8 cellular contexts compared by ENCODE assay signal in the genomic region with DNA sequence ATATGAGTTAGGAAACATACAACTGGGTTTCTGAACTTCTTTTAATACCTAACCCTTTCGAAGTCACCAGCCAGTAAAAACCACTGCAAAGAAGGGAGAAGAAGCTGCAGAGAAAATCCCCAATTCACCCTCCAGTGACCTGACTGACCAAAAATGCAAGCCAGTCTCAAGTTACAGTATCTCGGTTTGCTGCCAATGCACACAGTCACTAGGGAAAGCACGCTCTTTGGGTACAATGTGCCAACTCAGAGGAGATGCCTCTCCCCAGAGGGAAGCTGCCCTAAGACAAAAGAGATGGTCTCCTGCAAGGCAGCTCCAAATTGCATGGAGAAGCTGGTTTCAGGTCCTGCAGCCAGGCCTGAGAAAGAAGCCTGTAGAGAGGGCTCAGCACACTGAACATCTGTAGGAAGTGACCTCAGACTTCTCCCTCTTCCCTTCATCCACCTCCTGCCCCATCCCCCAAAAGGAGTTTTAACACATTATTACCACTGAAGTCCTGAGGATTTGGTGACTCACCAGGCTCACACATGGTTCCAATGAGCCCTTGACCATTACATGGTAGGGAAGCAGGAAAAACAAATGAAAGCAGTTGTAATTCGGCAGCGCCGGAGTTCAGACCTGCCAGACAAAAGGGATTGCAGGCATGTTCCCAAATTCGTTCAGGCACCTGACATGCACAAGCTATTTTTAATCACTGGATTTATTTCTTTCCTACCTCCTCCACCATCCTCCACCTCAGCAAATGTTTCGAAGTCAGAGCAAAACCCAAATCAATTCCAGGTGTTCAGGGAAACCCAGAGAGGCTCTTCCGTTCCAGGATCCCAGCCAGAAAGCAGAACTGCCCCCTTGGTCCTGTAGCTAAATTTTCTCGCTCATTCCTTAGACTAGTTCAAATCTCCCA.
A peak's percentile ranks its signal among the peaks of the same experiment; 100 is the strongest.
DNase-seq lines count a peak whose midpoint lies in the region; ATAC-seq and TF ChIP-seq lines count a peak whose summit lies in the region.

No MANE protein-coding gene starts in this region.

- no peaks in the 10 kb centered on the region for H3K9me3 Mint-ChIP-seq in CD4-positive, CD25-positive, alpha-beta regulatory T cell
- no peaks in the 10 kb centered on the region for H3K9me3 Mint-ChIP-seq in osteocyte (ENCODE audit: unreplicated experiment)

- H3K27ac ChIP-seq in CD4-positive, CD25-positive, alpha-beta regulatory T cell (ENCODE audit: insufficient read depth, low read length, poor library complexity, severe bottlenecking), result peak overlapping the region; percentile 97

- peaks cover 74% of the 10 kb centered on the region for H3K36me3 Mint-ChIP-seq in CD4-positive, CD25-positive, alpha-beta regulatory T cell
- peaks cover 2% of the 10 kb centered on the region for H3K36me3 Mint-ChIP-seq in osteocyte (ENCODE audit: unreplicated experiment)

- H3K36me3 ChIP-seq in CD4-positive, CD25-positive, alpha-beta regulatory T cell (ENCODE audit: control insufficient read depth, insufficient read depth, low read length), result peaks cover 83% of the 10 kb centered on the region

- peak overlapping the region; percentile 100 for H3K4me3 ChIP-seq in CD4-positive, CD25-positive, alpha-beta regulatory T cell (ENCODE audit: low read depth, low read length)
- H3K4me3 ChIP-seq in epithelial cell of esophagus (ENCODE audit: low read length), result no peak overlapping the region

- peak in 1 of 3 donors; percentile 40 for DNase-seq in CD4-positive, CD25-positive, alpha-beta regulatory T cell
- DNase-seq in SHP77 treated with DMSO at 0.1 percent for 48 hours (lab: John Stamatoyannopoulos, UW), result peak; percentile 42
- DNase-seq in epithelial cell of esophagus (ENCODE audit: low read depth), result peak; percentile 66
- peak; percentile 86 for DNase-seq in osteocyte (ENCODE audit: extremely low spot score, unreplicated experiment)
- no peak for DNase-seq in NK-92 (lab: John Stamatoyannopoulos, UW; ENCODE audit: unreplicated experiment)
- DNase-seq in NCI-H146 (lab: John Stamatoyannopoulos, UW), result no peak

- no peaks in the 10 kb centered on the region for H3K27me3 Mint-ChIP-seq in CD4-positive, CD25-positive, alpha-beta regulatory T cell
- no peaks in the 10 kb centered on the region for H3K27me3 Mint-ChIP-seq in osteocyte (ENCODE audit: unreplicated experiment)

- H3K27ac Mint-ChIP-seq in CD4-positive, CD25-positive, alpha-beta regulatory T cell, result peak overlapping the region; percentile 74 to 98 (median 97)
- H3K27ac Mint-ChIP-seq in osteocyte (ENCODE audit: unreplicated experiment), result peak overlapping the region; percentile 91

- ATAC-seq in CD4-positive, CD25-positive, alpha-beta regulatory T cell (ENCODE audit: low read depth in 2 of 2), result no peak
- ATAC-seq in GM19023 (IDR thresholded peaks at IDR 0.05; ENCODE audit: unreplicated experiment) (peak; percentile 71), HG03108 (IDR thresholded peaks at IDR 0.05; ENCODE audit: unreplicated experiment) (peak; percentile 68)

- H3K9me3 ChIP-seq in CD4-positive, CD25-positive, alpha-beta regulatory T cell (ENCODE audit: control insufficient read depth in 2 of 2, low read length in 2 of 2), result no peaks in the 10 kb centered on the region

- TF ChIP-seq CTCF in epithelial cell of esophagus (IDR thresholded peaks at IDR 0.05; ENCODE audit: insufficient read depth, low read depth, low read length, missing control alignments), result no peak
- TF ChIP-seq CTCF in osteocyte (IDR thresholded peaks at IDR 0.05), result no peak

- H3K4me1 ChIP-seq in CD4-positive, CD25-positive, alpha-beta regulatory T cell (ENCODE audit: control insufficient read depth, insufficient read depth, low read length, poor library complexity, severe bottlenecking), result peaks cover 100% of the 10 kb centered on the region

- peak overlapping the region; percentile 87 to 98 (median 94) for H3K4me3 Mint-ChIP-seq in CD4-positive, CD25-positive, alpha-beta regulatory T cell
- H3K4me3 Mint-ChIP-seq in osteocyte (ENCODE audit: unreplicated experiment), result peak overlapping the region; percentile 57

- H3K4me1 Mint-ChIP-seq in CD4-positive, CD25-positive, alpha-beta regulatory T cell, result peaks cover 64 to 98% (median 89%) of the 10 kb centered on the region in 4 donors
- peaks cover 96% of the 10 kb centered on the region for H3K4me1 Mint-ChIP-seq in osteocyte (ENCODE audit: unreplicated experiment)

- H3K27me3 ChIP-seq in CD4-positive, CD25-positive, alpha-beta regulatory T cell (ENCODE audit: control insufficient read depth, insufficient read depth, low read length), result no peaks in the 10 kb centered on the region

Comparison
In these comparisons a context has a peak if more than half of its experiments do, and no peak if none do; other contexts are left out.
1. ATAC-seq: peak in GM19023 (single experiment) and HG03108 (single experiment); none in CD4-positive, CD25-positive, alpha-beta regulatory T cell (0 of 2).
2. DNase-seq: peak in SHP77 treated with DMSO at 0.1 percent for 48 hours (single experiment), epithelial cell of esophagus (single experiment) and osteocyte (single experiment); none in NK-92 (single experiment) and NCI-H146 (single experiment).